1 cellular context compared by ENCODE assay signal in genomic region chr15:85778107-85778776, GRCh38.
TF ChIP-seq lines count a peak whose summit lies in the region.

No MANE protein-coding gene starts in this region.

TF ChIP-seq in GM23338, 12 proteins besides CTCF, POLR2A, EP300 and RAD21 (continued from another document):
- TF ChIP-seq ETS1 (IDR thresholded peaks at IDR 0.05) = no peak
- TF ChIP-seq ZNF462 (CRISPR knock-in tag; IDR thresholded peaks at IDR 0.05) = no peak
TF ChIP-seq in GM23338: peak in this region for 0.
